Comparison of ENCODE assay signal across 18 cellular contexts in the genomic region with DNA sequence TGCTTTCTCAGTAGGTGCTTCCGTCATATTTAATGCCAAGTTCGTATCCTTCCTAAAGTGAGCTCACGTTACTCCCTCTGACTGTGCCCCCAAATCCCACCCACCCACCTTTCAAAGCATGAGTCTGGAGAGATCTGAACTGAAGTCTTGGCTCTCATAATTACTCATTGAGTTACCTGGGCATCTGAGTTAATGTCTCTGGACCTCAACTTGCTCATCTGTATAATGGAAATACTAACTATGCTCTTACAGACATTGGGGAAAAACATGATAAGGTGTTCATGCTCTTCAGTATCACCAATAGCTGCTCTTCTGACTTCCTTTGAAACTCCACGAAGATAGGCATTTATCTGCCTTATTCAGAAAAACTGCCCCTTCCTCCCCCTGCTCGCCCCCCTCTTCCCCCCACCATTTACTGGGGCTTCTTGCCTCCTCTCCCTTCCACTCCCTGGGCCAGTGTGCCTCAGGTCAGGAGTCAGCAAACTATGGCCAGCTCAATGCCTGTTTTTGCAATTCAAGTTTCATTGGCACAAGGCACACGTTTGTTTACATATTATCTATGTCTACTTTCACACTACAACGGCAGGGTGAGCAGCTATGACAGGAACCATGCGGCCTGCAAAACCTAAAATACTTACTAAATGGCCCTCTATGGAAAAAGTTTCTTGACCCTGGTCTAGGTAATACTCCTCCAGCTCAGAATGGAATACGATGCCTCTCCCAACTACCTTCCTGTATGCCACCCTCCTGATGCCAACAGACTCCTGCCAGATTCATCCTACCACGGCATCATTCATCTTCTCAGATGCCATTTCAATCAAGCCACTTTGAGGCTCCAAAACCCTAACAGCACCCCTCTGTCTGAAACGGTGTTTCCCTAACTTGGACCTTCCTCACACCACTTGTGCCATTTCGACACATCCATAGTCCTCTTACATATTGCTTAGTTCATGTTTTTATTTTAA.
A peak's percentile ranks its signal among the peaks of the same experiment; 100 is the strongest.
DNase-seq lines count a peak whose midpoint lies in the region; ATAC-seq and TF ChIP-seq lines count a peak whose summit lies in the region.
"Had no signal": no experiment of that assay in that cellular context is flagged by ENCODE, and none has a peak within 500 bp of the region (broad histone marks: within the 10 kb centered on the region; RNA-seq: fewer than 3 reads in every experiment).

No MANE protein-coding gene starts in this region.

- no peaks in the 10 kb centered on the region for H3K9me3 ChIP-seq in right atrium auricular region
- no peaks in the 10 kb centered on the region for H3K9me3 ChIP-seq in left ventricle myocardium inferior (replicated peaks)
- H3K9me3 ChIP-seq: SJCRH30, testis had no signal

- H3K27ac ChIP-seq in right atrium auricular region, result no peak overlapping the region
- peak overlapping the region; percentile 50 for H3K27ac ChIP-seq in left ventricle myocardium inferior (replicated peaks)
- H3K27ac ChIP-seq: coronary artery, SJCRH30, testis had no signal

- H3K4me3 ChIP-seq in right atrium auricular region (no peak overlapping the region), left ventricle myocardium inferior (no peak overlapping the region)
- H3K4me3 ChIP-seq: coronary artery, SJCRH30, testis had no signal

- peaks cover 37 to 58% of the 10 kb centered on the region in 2 donors for H3K36me3 Mint-ChIP-seq in stimulated activated naive B cell treated with anti-CD40 and anti-IgM and Interleukin-4, amounts not matched to agents 10 μg/mL and 1 μg/mL and 100 μg/mL, for 72 hours

- intact Hi-C loops in Right ventricle myocardium superior (cut with DNase I) (no loop called here), left ventricle myocardium inferior (cut with micrococcal nuclease) (no loop called here)

- H3K36me3 ChIP-seq in right atrium auricular region (peaks cover 41% of the 10 kb centered on the region), left ventricle myocardium inferior (peaks cover 85% of the 10 kb centered on the region)

- no peaks in the 10 kb centered on the region for H3K27me3 Mint-ChIP-seq in stimulated activated naive B cell treated with anti-CD40 and anti-IgM and Interleukin-4, amounts not matched to agents 10 μg/mL and 1 μg/mL and 100 μg/mL, for 72 hours
- H3K27me3 Mint-ChIP-seq: CD4-positive, alpha-beta memory T cell had no signal

- H3K27me3 ChIP-seq in right atrium auricular region (no peaks in the 10 kb centered on the region), left ventricle myocardium inferior (ENCODE audit: low read depth) (no peaks in the 10 kb centered on the region)
- H3K27me3 ChIP-seq: SJCRH30, testis had no signal

- DNase-seq in Right ventricle myocardium superior, result no peak
- DNase-seq in right atrium auricular region (ENCODE audit: low spot score), result no peak
- peak; percentile 42 for DNase-seq in MV-4-11 (lab: John Stamatoyannopoulos, UW)
- no peak for DNase-seq in left ventricle myocardium inferior
- DNase-seq in stimulated activated naive B cell treated with anti-CD40 and anti-IgM and Interleukin-4, amounts not matched to agents 10 μg/mL and 1 μg/mL and 100 μg/mL, for 72 hours, result no peak
- no peak for DNase-seq in SHP77 treated with DMSO at 0.1 percent for 48 hours (lab: John Stamatoyannopoulos, UW)
- no peak for DNase-seq in SKM-1 treated with dmso at 0.1 percent for 144 hours (lab: John Stamatoyannopoulos, UW; ENCODE audit: unreplicated experiment)
- DNase-seq: activated CD8-positive, alpha-beta memory T cell treated with anti-CD3 and anti-CD28 coated beads, Interleukin-2, amount 50 U/mL, for 48 hours; activated gamma-delta T cell; CD4-positive, alpha-beta memory T cell; NCI-H1092 treated with DMSO at 0.1 percent for 48 hours; NCI-H2029 treated with DMSO at 0.1 percent for 48 hours; NCI-H82; SJCRH30; testis had no signal

- peaks cover 4 to 23% of the 10 kb centered on the region in 2 donors for H3K4me1 Mint-ChIP-seq in stimulated activated naive B cell treated with anti-CD40 and anti-IgM and Interleukin-4, amounts not matched to agents 10 μg/mL and 1 μg/mL and 100 μg/mL, for 72 hours

- H3K9me3 Mint-ChIP-seq in stimulated activated naive B cell treated with anti-CD40 and anti-IgM and Interleukin-4, amounts not matched to agents 10 μg/mL and 1 μg/mL and 100 μg/mL, for 72 hours, result no peaks in the 10 kb centered on the region
- H3K9me3 Mint-ChIP-seq: CD4-positive, alpha-beta memory T cell had no signal

- peak; percentile 24 for ATAC-seq in Right ventricle myocardium superior (ENCODE audit: poor library complexity)
- no peak for ATAC-seq in stimulated activated naive B cell treated with anti-CD40 and anti-IgM and Interleukin-4, amounts not matched to agents 10 μg/mL and 1 μg/mL and 100 μg/mL, for 72 hours (replicated peaks)
- ATAC-seq in HG03045 (IDR thresholded peaks at IDR 0.05; ENCODE audit: unreplicated experiment), result no peak
- ATAC-seq: HCT116 had no signal

- peak overlapping the region; percentile 15 for H3K27ac Mint-ChIP-seq in stimulated activated naive B cell treated with anti-CD40 and anti-IgM and Interleukin-4, amounts not matched to agents 10 μg/mL and 1 μg/mL and 100 μg/mL, for 72 hours

- H3K4me3 Mint-ChIP-seq in stimulated activated naive B cell treated with anti-CD40 and anti-IgM and Interleukin-4, amounts not matched to agents 10 μg/mL and 1 μg/mL and 100 μg/mL, for 72 hours, result no peak overlapping the region
- H3K4me3 Mint-ChIP-seq: CD4-positive, alpha-beta memory T cell had no signal

- TF ChIP-seq CTCF in right atrium auricular region (IDR thresholded peaks at IDR 0.05) (no peak), left ventricle myocardium inferior (IDR thresholded peaks at IDR 0.05; ENCODE audit: borderline replicate concordance) (no peak)

- peaks cover 0 to 25% of the 10 kb centered on the region in 2 donors for H3K4me1 ChIP-seq in right atrium auricular region
- H3K4me1 ChIP-seq in left ventricle myocardium inferior, result peaks cover 53% of the 10 kb centered on the region
- H3K4me1 ChIP-seq: SJCRH30, testis had no signal
